In the genomic region with DNA sequence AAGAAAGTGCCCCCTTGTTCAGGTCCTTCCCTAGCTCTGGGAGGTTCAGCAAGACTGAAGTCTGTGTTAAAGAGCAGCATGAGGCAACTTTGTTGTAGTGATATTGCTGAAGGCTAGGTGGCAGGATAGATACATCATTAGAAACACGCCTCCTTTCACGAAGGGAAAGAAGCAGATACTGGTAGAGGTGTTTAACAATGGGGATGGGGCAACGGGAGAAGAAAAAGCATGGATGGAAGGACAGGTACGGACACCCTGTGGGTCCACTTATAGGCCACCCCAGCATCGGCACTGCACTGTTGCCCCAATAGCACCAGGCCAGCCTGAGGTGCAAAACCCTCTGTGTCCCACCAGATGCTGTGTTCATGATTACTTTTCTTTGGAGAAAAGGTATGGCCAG, we compare ENCODE assay signal across 8 cellular contexts. TPM values are rescaled to one million over a fixed set of nuclear protein-coding genes. Genes with fewer than 3 reads are reported as not detected.
DNase-seq lines count a peak whose midpoint lies in the region; ATAC-seq and TF ChIP-seq lines count a peak whose summit lies in the region.

No MANE protein-coding gene starts in this region.

- intact Hi-C loops in activated CD4-positive, alpha-beta T cell treated with anti-CD3 and anti-CD28 coated beads, Interleukin-2, amount 10 ng/mL, durations not matched to agents 24 days and 14 days (cut with micrococcal nuclease) = loop anchor here (1.0 to 5.0 kb wide), 3 partner anchors 467 to 1013 kb away; no protein-coding TSS in a partner anchor
- intact Hi-C loops in tibial artery (cut with DNase I; ENCODE audit: low total_unique reads) = loop anchor here (5.0 to 10.0 kb wide), 4 partner anchors 286 to 1013 kb away; no protein-coding TSS in a partner anchor

- in situ Hi-C loops in brain microvascular endothelial cell (cut with HindIII; ENCODE audit: low pct_ligation_motif_present, low sequenced_read_pairs) = loop anchor here (25.0 kb wide), 1 partner anchor 813 kb away; no protein-coding TSS in a partner anchor

- TF ChIP-seq CTCF in brain microvascular endothelial cell (IDR thresholded peaks at IDR 0.05; ENCODE audit: low read depth, low read length, missing control alignments) = peak; percentile 74
- peak; percentile 66 to 75 for TF ChIP-seq CTCF in tibial artery (IDR thresholded peaks at IDR 0.05)

- H3K4me1 Mint-ChIP-seq in activated CD4-positive, alpha-beta T cell treated with anti-CD3 and anti-CD28 coated beads, Interleukin-2, amount 10 ng/mL, durations not matched to agents 24 days and 14 days = peaks cover 4% of the 10 kb centered on the region

- H3K36me3 ChIP-seq in brain microvascular endothelial cell (replicated peaks) (no peaks in the 10 kb centered on the region), tibial artery (no peaks in the 10 kb centered on the region)

- H3K9me3 ChIP-seq in tibial artery = no peaks in the 10 kb centered on the region

- H3K4me3 ChIP-seq in brain microvascular endothelial cell (ENCODE audit: low read depth, low read length) = no peak overlapping the region
- no peak overlapping the region for H3K4me3 ChIP-seq in tibial artery

- H3K9me3 Mint-ChIP-seq in activated CD4-positive, alpha-beta T cell treated with anti-CD3 and anti-CD28 coated beads, Interleukin-2, amount 10 ng/mL, durations not matched to agents 24 days and 14 days = no peaks in the 10 kb centered on the region

- peaks cover 0 to 81% (median 50%) of the 10 kb centered on the region in 4 donors for H3K4me1 ChIP-seq in tibial artery

- peak; percentile 77 for DNase-seq in activated CD4-positive, alpha-beta T cell treated with anti-CD3 and anti-CD28 coated beads, Interleukin-2, amount 10 ng/mL, durations not matched to agents 24 days and 14 days
- DNase-seq in activated CD4-positive, alpha-beta T cell treated with anti-CD3 and anti-CD28 coated beads, Interleukin-2, amount 50 U/mL, for 48 hours = no peak
- peak; percentile 55 for DNase-seq in HPDE6-E6E7 (ENCODE audit: extremely low spot score)
- DNase-seq in NCI-H774 (lab: John Stamatoyannopoulos, UW) = peak; percentile 77
- DNase-seq in brain microvascular endothelial cell = peak; percentile 54
- peak; percentile 75 for DNase-seq in kidney tubule cell (ENCODE audit: low spot score)
- peak in 1 of 2 donors; percentile 20 for DNase-seq in tibial artery

- ATAC-seq in GM21723 (IDR thresholded peaks at IDR 0.05; ENCODE audit: unreplicated experiment) = no peak

- H3K36me3 Mint-ChIP-seq in activated CD4-positive, alpha-beta T cell treated with anti-CD3 and anti-CD28 coated beads, Interleukin-2, amount 10 ng/mL, durations not matched to agents 24 days and 14 days (ENCODE audit: low read depth) = no peaks in the 10 kb centered on the region

- peaks cover 45% of the 10 kb centered on the region for H3K27me3 Mint-ChIP-seq in activated CD4-positive, alpha-beta T cell treated with anti-CD3 and anti-CD28 coated beads, Interleukin-2, amount 10 ng/mL, durations not matched to agents 24 days and 14 days

- H3K4me3 Mint-ChIP-seq in activated CD4-positive, alpha-beta T cell treated with anti-CD3 and anti-CD28 coated beads, Interleukin-2, amount 10 ng/mL, durations not matched to agents 24 days and 14 days = no peak overlapping the region

- H3K27ac ChIP-seq in brain microvascular endothelial cell (no peak overlapping the region), tibial artery (peak overlapping the region; percentile 55 to 86)

- H3K27ac Mint-ChIP-seq in activated CD4-positive, alpha-beta T cell treated with anti-CD3 and anti-CD28 coated beads, Interleukin-2, amount 10 ng/mL, durations not matched to agents 24 days and 14 days = no peak overlapping the region

- H3K27me3 ChIP-seq in brain microvascular endothelial cell (replicated peaks) (no peaks in the 10 kb centered on the region), tibial artery (no peaks in the 10 kb centered on the region)

RNA-seq across cellular contexts. Expression of a gene that starts 3.5 kb away (rescaled TPM):
- total RNA-seq in activated CD4-positive, alpha-beta T cell treated with anti-CD3 and anti-CD28 coated beads, Interleukin-2, amount 10 ng/mL, durations not matched to agents 24 days and 14 days = not detected in 2 replicates

Comparison
In these comparisons a context has a peak if more than half of its experiments do, and no peak if none do; other contexts are left out.
1. DNase-seq: peak in activated CD4-positive, alpha-beta T cell treated with anti-CD3 and anti-CD28 coated beads, Interleukin-2, amount 10 ng/mL, durations not matched to agents 24 days and 14 days (single experiment), HPDE6-E6E7 (single experiment), NCI-H774 (single experiment), brain microvascular endothelial cell (single experiment) and kidney tubule cell (single experiment); none in activated CD4-positive, alpha-beta T cell treated with anti-CD3 and anti-CD28 coated beads, Interleukin-2, amount 50 U/mL, for 48 hours (0 of 2).